ENCODE assay signal across 9 cellular contexts in the genomic region with DNA sequence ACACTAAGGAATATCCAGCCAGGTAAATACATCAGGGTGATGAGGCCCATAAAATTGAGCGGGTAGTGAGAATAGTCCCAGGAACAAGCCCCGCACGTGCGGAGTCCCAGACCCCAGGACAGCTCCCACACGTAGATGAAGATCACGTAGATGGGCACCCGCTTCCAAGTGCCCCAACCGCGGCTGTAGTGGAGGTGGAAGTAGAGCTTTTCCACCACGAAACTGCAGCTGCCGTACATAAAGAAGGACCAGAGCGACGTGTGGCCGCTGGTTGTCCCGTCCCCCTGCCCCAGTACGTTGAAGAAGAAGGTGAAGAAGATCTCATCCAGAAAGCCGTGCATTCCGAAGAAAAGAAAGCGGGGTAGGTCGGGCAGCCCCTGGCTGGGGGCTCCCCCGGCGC. TPM values are rescaled to one million over a fixed set of nuclear protein-coding genes. Genes with fewer than 3 reads are reported as not detected.
A peak's percentile ranks its signal among the peaks of the same experiment; 100 is the strongest.
DNase-seq lines count a peak whose midpoint lies in the region; ATAC-seq, FAIRE-seq and TF ChIP-seq lines count a peak whose summit lies in the region.
"Had no signal": no experiment of that assay in that cellular context is flagged by ENCODE, and none has a peak within 500 bp of the region (broad histone marks: within the 10 kb centered on the region; RNA-seq: fewer than 3 reads in every experiment).

No MANE protein-coding gene starts in this region.

- H3K9me2 ChIP-seq in GM23338 (ENCODE audit: insufficient read depth) = 0 out of 2 replicates have a peak, but pooled peaks cover under 1% of the 10 kb centered on the region

- no peaks in the 10 kb centered on the region for H4K20me1 ChIP-seq in GM23338 (replicated peaks; ENCODE audit: insufficient read depth)

- TF ChIP-seq CTCF in A549 (IDR thresholded peaks at IDR 0.05) (no peak), GM23338 (conservative IDR thresholded peaks at IDR 0.05; ENCODE audit: low read depth in 2 of 2) (no peak)

- H3K9me3 Mint-ChIP-seq in GM23338 = no peaks in the 10 kb centered on the region

- no peak for TF ChIP-seq RAD21 in A549 (conservative IDR thresholded peaks at IDR 0.05 in 1 of 2, IDR thresholded peaks at IDR 0.05 in 1 of 2)

- H3K36me3 ChIP-seq in GM23338 (ENCODE audit: insufficient read depth) = no peaks in the 10 kb centered on the region

- H3K27ac Mint-ChIP-seq in GM23338 = no peak overlapping the region

- H3K9me3 ChIP-seq in A549 = no peaks in the 10 kb centered on the region

- peak overlapping the region; percentile 44 for H3K4me3 ChIP-seq in A549
- H3K4me3 ChIP-seq in GM23338 = peak overlapping the region; percentile 79
- H3K4me3 ChIP-seq: K562 had no signal

- H3K27ac ChIP-seq in A549 (no peak overlapping the region), GM23338 (ENCODE audit: low read depth) (no peak overlapping the region)

- no peaks in the 10 kb centered on the region for H3K36me3 Mint-ChIP-seq in GM23338 (ENCODE audit: low read depth)

- peaks cover 8% of the 10 kb centered on the region; the same call in 1 of the 3 replicates for H3K4me1 ChIP-seq in A549
- H3K4me1 ChIP-seq in GM23338 (ENCODE audit: insufficient read depth) = peaks cover 21% of the 10 kb centered on the region

- peak overlapping the region; percentile 98 for H2AFZ ChIP-seq in GM23338

- no peaks in the 10 kb centered on the region for H3K79me2 ChIP-seq in GM23338 (replicated peaks; ENCODE audit: insufficient read depth)

- 0 out of 6 replicates have a peak, but pooled peaks of 1 of the 2 experiments have one; percentile 14 for ATAC-seq in A549
- ATAC-seq in GM23338 = peak; percentile 5; the same call in 2 of the 3 replicates
- no peak for ATAC-seq in GM18861 (IDR thresholded peaks at IDR 0.05; ENCODE audit: unreplicated experiment)
- ATAC-seq: K562 had no signal

- POLR2A ChIA-PET in A549 (lab: Yijun Ruan, JAX) = no interaction called here

- CTCF ChIA-PET in A549 (lab: Yijun Ruan, JAX) = no interaction called here

- H3K4me2 ChIP-seq in A549 (peak overlapping the region; percentile 90), GM23338 (peak overlapping the region; percentile 90)

- DNase-seq in A549 (ENCODE audit: low read depth in 1 of 2, low spot score in 1 of 2) (no peak), GM23338 (ENCODE audit: low spot score) (no peak), astrocyte of the hippocampus (ENCODE audit: low read depth, low spot score) (peak; percentile 4), midbrain (lab: John Stamatoyannopoulos, UW) (peak; percentile 39), erythroblast (lab: John Stamatoyannopoulos, UW) (no peak)
- no peak for DNase-seq in activated CD4-positive, alpha-beta T cell treated with anti-CD3 and anti-CD28 coated beads, Interleukin-2, amount 50 U/mL, for 48 hours
- DNase-seq in stimulated activated CD4-positive, alpha-beta T cell treated with anti-CD3 and anti-CD28 coated beads, Interleukin-4, amount 100 ng/mL, for 4 hours = no peak

- no peak for TF ChIP-seq EP300 in A549 (IDR thresholded peaks at IDR 0.05)

- WGBS in A549 (ENCODE audit: missing lambda C conversion rate) = 27% methylated on average over 14 of the region's 22 CpGs

- 0 out of 2 replicates have a peak, but pooled peaks cover 3% of the 10 kb centered on the region for H3F3A ChIP-seq in GM23338 (replicated peaks; ENCODE audit: low read depth)

- H3K27me3 ChIP-seq in GM23338 (ENCODE audit: insufficient read depth) = peaks cover 44% of the 10 kb centered on the region

- H3K4me1 Mint-ChIP-seq in GM23338 = peaks cover 28% of the 10 kb centered on the region

- peaks cover 26% of the 10 kb centered on the region for H3K27me3 Mint-ChIP-seq in GM23338 (ENCODE audit: insufficient read depth, low read depth, poor library complexity)

- no peak for TF ChIP-seq POLR2A in A549 (IDR thresholded peaks at IDR 0.05; ENCODE audit: low read length)
- no peak for TF ChIP-seq POLR2A in erythroblast (IDR thresholded peaks at IDR 0.05; ENCODE audit: low read length)

- no peak for FAIRE-seq in A549 (lab: Jason Lieb, UNC)
- FAIRE-seq: K562 had no signal

- H3K4me3 Mint-ChIP-seq in GM23338 = peak overlapping the region; percentile 93

TF ChIP-seq in A549, 52 proteins besides CTCF, POLR2A, EP300 and RAD21:
- TF ChIP-seq BHLHE40 (IDR thresholded peaks at IDR 0.05; ENCODE audit: low read depth, low read length) = no peak
- TF ChIP-seq, protein P1, sequence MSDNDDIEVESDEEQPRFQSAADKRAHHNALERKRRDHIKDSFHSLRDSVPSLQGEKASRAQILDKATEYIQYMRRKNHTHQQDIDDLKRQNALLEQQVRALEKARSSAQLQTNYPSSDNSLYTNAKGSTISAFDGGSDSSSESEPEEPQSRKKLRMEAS (IDR thresholded peaks at IDR 0.05) = no peak
- no peak for TF ChIP-seq CHD2 (IDR thresholded peaks at IDR 0.05; ENCODE audit: low read length, partially characterized antibody)
- TF ChIP-seq MAZ (IDR thresholded peaks at IDR 0.05; ENCODE audit: borderline replicate concordance, low read depth, low read length) = no peak
- TF ChIP-seq FOSB (CRISPR knock-in tag; IDR thresholded peaks at IDR 0.05) = no peak
- TF ChIP-seq TP53 (CRISPR knock-in tag; IDR thresholded peaks at IDR 0.05) = no peak
- TF ChIP-seq HEYL (CRISPR knock-in tag; IDR thresholded peaks at IDR 0.05) = no peak
- TF ChIP-seq ZNF302 (CRISPR knock-in tag; IDR thresholded peaks at IDR 0.05) = no peak
- no peak for TF ChIP-seq JUN (IDR thresholded peaks at IDR 0.05)
- no peak for TF ChIP-seq TFCP2L1 (CRISPR knock-in tag; IDR thresholded peaks at IDR 0.05)
- TF ChIP-seq, protein P2, sequence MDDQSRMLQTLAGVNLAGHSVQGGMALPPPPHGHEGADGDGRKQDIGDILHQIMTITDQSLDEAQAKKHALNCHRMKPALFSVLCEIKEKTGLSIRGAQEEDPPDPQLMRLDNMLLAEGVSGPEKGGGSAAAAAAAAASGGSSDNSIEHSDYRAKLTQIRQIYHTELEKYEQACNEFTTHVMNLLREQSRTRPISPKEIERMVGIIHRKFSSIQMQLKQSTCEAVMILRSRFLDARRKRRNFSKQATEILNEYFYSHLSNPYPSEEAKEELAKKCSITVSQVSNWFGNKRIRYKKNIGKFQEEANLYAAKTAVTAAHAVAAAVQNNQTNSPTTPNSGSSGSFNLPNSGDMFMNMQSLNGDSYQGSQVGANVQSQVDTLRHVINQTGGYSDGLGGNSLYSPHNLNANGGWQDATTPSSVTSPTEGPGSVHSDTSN (IDR thresholded peaks at IDR 0.05) = no peak
- no peak for TF ChIP-seq MYC (IDR thresholded peaks at IDR 0.05; ENCODE audit: borderline replicate concordance, low read length)
- TF ChIP-seq HES2 (IDR thresholded peaks at IDR 0.05) = no peak
- TF ChIP-seq EHMT2 (IDR thresholded peaks at IDR 0.05; ENCODE audit: low read depth) = no peak
TF ChIP-seq in A549: peak in this region for 0.

TF ChIP-seq in GM23338, 12 proteins besides CTCF, POLR2A, EP300 and RAD21:
- TF ChIP-seq ZNF331 (CRISPR knock-in tag; IDR thresholded peaks at IDR 0.05; ENCODE audit: low read depth) = no peak
- TF ChIP-seq EZH2 (IDR thresholded peaks at IDR 0.05; ENCODE audit: low read depth, unreplicated experiment) = no peak
- no peak for TF ChIP-seq STAT1 (IDR thresholded peaks at IDR 0.05; ENCODE audit: unreplicated experiment)
- TF ChIP-seq CREB1 (CRISPR knock-in tag; IDR thresholded peaks at IDR 0.05; ENCODE audit: low read depth) = no peak
- no peak for TF ChIP-seq JUNB (IDR thresholded peaks at IDR 0.05; ENCODE audit: unreplicated experiment)

RNA-seq across cellular contexts. Expression of gene TMEM229A, which starts 0.9 kb away (rescaled TPM):
- polyA plus RNA-seq in A549 (2011; rRNA removed) (not detected in 2 replicates), A549 (2017; fragmentation: RNase III; extraction: RNeasy Plus Mini Kit Qiagen cat#74134 plus additional on column Dnase treatment) (not detected in 3 replicates), GM23338 (2016; fragmentation: Nextera tagmentation; extraction: Ambion mirVana) (0.63 and 0.94 TPM in 2 replicates)
- polyA plus RNA-seq in A549 (2012; cell fraction: cytosol; rRNA removed) = not detected in 2 replicates
- polyA plus RNA-seq in A549 (2012; cell fraction: nucleus; rRNA removed) = not detected in 2 replicates
- not detected in 2 replicates for polyA minus RNA-seq in A549 (2011; rRNA and poly(A)+ RNA removed)
- 0.16 and 0.80 TPM in 2 replicates for total RNA-seq in GM23338 (2014; rRNA removed; shearing (Covaris generic))
- total RNA-seq: K562 had no signal
- polyA plus RNA-seq: K562 had no signal

Comparison
In these comparisons a context has a peak if more than half of its experiments do, and no peak if none do; other contexts are left out.
1. DNase-seq: peak in astrocyte of the hippocampus (single experiment) and midbrain (single experiment); none in A549 (0 of 2), GM23338 (single experiment), activated CD4-positive, alpha-beta T cell treated with anti-CD3 and anti-CD28 coated beads, Interleukin-2, amount 50 U/mL, for 48 hours (0 of 2), erythroblast (0 of 2) and stimulated activated CD4-positive, alpha-beta T cell treated with anti-CD3 and anti-CD28 coated beads, Interleukin-4, amount 100 ng/mL, for 4 hours (0 of 2).